ENCODE assay signal across 14 cellular contexts in the genomic region with DNA sequence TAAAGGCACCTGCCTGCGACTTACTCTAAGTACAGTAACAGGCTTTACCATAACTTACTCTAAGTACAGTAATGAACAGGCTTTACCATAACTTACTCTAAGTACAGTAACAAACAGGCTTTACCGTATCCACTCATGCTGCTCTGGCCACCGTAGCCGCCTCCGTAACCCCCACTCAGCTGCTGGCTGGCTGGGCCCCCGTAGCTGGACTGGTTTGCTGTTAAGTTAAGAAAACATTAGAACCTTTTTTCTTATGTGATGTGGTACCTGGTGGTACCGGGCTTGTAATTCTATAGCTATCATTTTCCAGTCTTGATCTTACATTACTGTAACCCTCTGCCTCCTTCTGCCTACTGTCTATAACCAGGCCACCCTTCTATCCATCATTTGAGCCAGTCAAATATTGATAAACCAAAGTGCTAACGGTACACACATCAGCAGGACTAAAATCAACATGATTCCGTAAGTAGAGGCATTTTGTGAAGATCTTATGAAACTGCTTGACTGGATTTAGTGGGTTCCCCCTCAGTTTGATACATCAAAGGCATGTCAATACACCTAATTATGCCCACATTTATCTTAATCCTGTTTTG. TPM values are rescaled to one million over a fixed set of nuclear protein-coding genes. Genes with fewer than 3 reads are reported as not detected.
DNase-seq lines count a peak whose midpoint lies in the region; ATAC-seq and TF ChIP-seq lines count a peak whose summit lies in the region.
"Had no signal": no experiment of that assay in that cellular context is flagged by ENCODE, and none has a peak within 500 bp of the region (broad histone marks: within the 10 kb centered on the region; RNA-seq: fewer than 3 reads in every experiment).

No MANE protein-coding gene starts in this region.

- no peaks in the 10 kb centered on the region for H3K9me3 Mint-ChIP-seq in activated T-cell treated with anti-CD3 and anti-CD28 coated beads, Interleukin-2, amount 50 U/mL, for 72 hours
- peaks cover 0 to 7% (median 0%) of the 10 kb centered on the region in 11 donors for H3K9me3 Mint-ChIP-seq in naive thymus-derived CD4-positive, alpha-beta T cell

- no peaks in the 10 kb centered on the region for H3K27me3 ChIP-seq in cardiac muscle cell
- H3K27me3 ChIP-seq in naive thymus-derived CD4-positive, alpha-beta T cell (ENCODE audit: control insufficient read depth in 2 of 2, insufficient read depth in 2 of 2, low read length in 2 of 2), result no peaks in the 10 kb centered on the region

- DNase-seq in cardiac muscle cell (ENCODE audit: low read depth in 1 of 2, low spot score in 1 of 2) (no peak), Right ventricle myocardium inferior (ENCODE audit: missing footprints) (no peak), C1 segment of cervical spinal cord (lab: John Stamatoyannopoulos, UW) (no peak), GM13976 (ENCODE audit: low spot score) (no peak)
- DNase-seq in activated T-cell treated with anti-CD3 and anti-CD28 coated beads, Interleukin-2, amount 50 U/mL, for 72 hours, result no peak
- no peak for DNase-seq in naive thymus-derived CD4-positive, alpha-beta T cell
- DNase-seq: EL, Kasumi-1, NCI-H187 treated with DMSO at 0.1 percent for 48 hours, NCI-H526, T1000 had no signal

- in situ Hi-C loops in GM13976 (cut with MboI; ENCODE audit: low sequenced_read_pairs, unreplicated experiment), result no loop called here

- H3K4me3 Mint-ChIP-seq in activated T-cell treated with anti-CD3 and anti-CD28 coated beads, Interleukin-2, amount 50 U/mL, for 72 hours, result peak overlapping the region in 1 of 2 donors; percentile 19
- H3K4me3 Mint-ChIP-seq in naive thymus-derived CD4-positive, alpha-beta T cell, result peak overlapping the region in 1 of 10 donors; percentile 31

- peaks cover 90% of the 10 kb centered on the region for H3K36me3 ChIP-seq in cardiac muscle cell
- H3K36me3 ChIP-seq in naive thymus-derived CD4-positive, alpha-beta T cell (ENCODE audit: control insufficient read depth in 2 of 3, insufficient read depth in 3 of 3, low read length in 3 of 3), result peaks cover 72 to 95% (median 82%) of the 10 kb centered on the region in 3 experiments

- intact Hi-C loops in Right ventricle myocardium inferior (cut with DNase I), result no loop called here
- intact Hi-C loops in naive thymus-derived CD4-positive, alpha-beta T cell (cut with micrococcal nuclease), result no loop called here

- H3K27ac Mint-ChIP-seq in activated T-cell treated with anti-CD3 and anti-CD28 coated beads, Interleukin-2, amount 50 U/mL, for 72 hours, result peak overlapping the region; percentile 88
- H3K27ac Mint-ChIP-seq in naive thymus-derived CD4-positive, alpha-beta T cell, result peak overlapping the region in 8 of 9 donors; percentile 18 to 77 (median 56)

- CTCF ChIA-PET in naive thymus-derived CD4-positive, alpha-beta T cell (lab: Charles Lee), result interaction anchor here (0.6 kb wide), 2 partner anchors 15 to 80 kb away, joined by 5 to 7 read pairs; no protein-coding TSS in a partner anchor

- H3K4me1 ChIP-seq in cardiac muscle cell (ENCODE audit: low read depth), result peaks cover 17% of the 10 kb centered on the region
- H3K4me1 ChIP-seq in naive thymus-derived CD4-positive, alpha-beta T cell (ENCODE audit: control insufficient read depth in 2 of 2, insufficient read depth in 2 of 2, low read length in 2 of 2), result peaks cover 50% of the 10 kb centered on the region in 2 donors

- POLR2A ChIA-PET in naive thymus-derived CD4-positive, alpha-beta T cell (lab: Charles Lee), result interaction anchor here (0.6 to 9.5 kb wide), 3 partner anchors 6 to 46 kb away, joined by 3 to 135 read pairs (median 111); partner anchors contain the start of gene HNRNPH1

- peaks cover 32 to 82% of the 10 kb centered on the region in 2 donors for H3K36me3 Mint-ChIP-seq in activated T-cell treated with anti-CD3 and anti-CD28 coated beads, Interleukin-2, amount 50 U/mL, for 72 hours (ENCODE audit: insufficient read depth in 2 of 2)
- peaks cover 40 to 78% (median 73%) of the 10 kb centered on the region in 5 donors for H3K36me3 Mint-ChIP-seq in naive thymus-derived CD4-positive, alpha-beta T cell

- H3K27ac ChIP-seq in cardiac muscle cell, result peak overlapping the region; percentile 28
- no peak overlapping the region for H3K27ac ChIP-seq in naive thymus-derived CD4-positive, alpha-beta T cell (ENCODE audit: low read depth, low read length)

- H3K27me3 Mint-ChIP-seq in activated T-cell treated with anti-CD3 and anti-CD28 coated beads, Interleukin-2, amount 50 U/mL, for 72 hours (ENCODE audit: low read depth), result no peaks in the 10 kb centered on the region
- H3K27me3 Mint-ChIP-seq in naive thymus-derived CD4-positive, alpha-beta T cell, result no peaks in the 10 kb centered on the region

- no peak for ATAC-seq in Right ventricle myocardium inferior
- ATAC-seq in activated T-cell treated with anti-CD3 and anti-CD28 coated beads, Interleukin-2, amount 50 U/mL, for 72 hours (replicated peaks in 1 of 2), result no peak
- ATAC-seq in naive thymus-derived CD4-positive, alpha-beta T cell, result no peak
- no peak for ATAC-seq in GM18511 (IDR thresholded peaks at IDR 0.05; ENCODE audit: unreplicated experiment)
- ATAC-seq in GM21381 (IDR thresholded peaks at IDR 0.05; ENCODE audit: unreplicated experiment), result no peak

- TF ChIP-seq CTCF in cardiac muscle cell (IDR thresholded peaks at IDR 0.05; ENCODE audit: low read depth, low read length) (no peak), GM13976 (IDR thresholded peaks at IDR 0.05; ENCODE audit: borderline replicate concordance, control extremely low read depth, extremely low read depth, insufficient read depth, missing control alignments) (no peak)

- H3K9me3 ChIP-seq in cardiac muscle cell (ENCODE audit: low read depth), result no peaks in the 10 kb centered on the region
- H3K9me3 ChIP-seq in naive thymus-derived CD4-positive, alpha-beta T cell (ENCODE audit: control insufficient read depth in 2 of 3, low read length in 3 of 3), result no peaks in the 10 kb centered on the region

- no peak overlapping the region for H3K4me3 ChIP-seq in cardiac muscle cell
- no peak overlapping the region for H3K4me3 ChIP-seq in naive thymus-derived CD4-positive, alpha-beta T cell (ENCODE audit: low read length)
- H3K4me3 ChIP-seq: lung had no signal

- peaks cover 90% of the 10 kb centered on the region for H3K4me1 Mint-ChIP-seq in activated T-cell treated with anti-CD3 and anti-CD28 coated beads, Interleukin-2, amount 50 U/mL, for 72 hours (ENCODE audit: low read depth)
- H3K4me1 Mint-ChIP-seq in naive thymus-derived CD4-positive, alpha-beta T cell, result peaks cover 58 to 87% (median 75%) of the 10 kb centered on the region in 7 donors

RNA-seq across cellular contexts. Expression of gene HNRNPH1, which starts 7.4 kb away (rescaled TPM):
- 467 and 569 TPM in 2 replicates for total RNA-seq in cardiac muscle cell
- polyA plus RNA-seq in cardiac muscle cell, result 119 and 126 TPM in 2 replicates
- total RNA-seq in Right ventricle myocardium inferior, result 218 TPM
- 100 to 1,000 TPM; 805 to 958 TPM for total RNA-seq in activated T-cell treated with anti-CD3 and anti-CD28 coated beads, Interleukin-2, amount 50 U/mL, for 72 hours
- 1,000 to 10,000 TPM; 1,010 to 2,239 (median 1,692) TPM for total RNA-seq in naive thymus-derived CD4-positive, alpha-beta T cell
- 100 to 1,000 TPM; 120 to 141 TPM for polyA plus RNA-seq in naive thymus-derived CD4-positive, alpha-beta T cell
